ENCODE assay signal across 16 cellular contexts in the genomic region with DNA sequence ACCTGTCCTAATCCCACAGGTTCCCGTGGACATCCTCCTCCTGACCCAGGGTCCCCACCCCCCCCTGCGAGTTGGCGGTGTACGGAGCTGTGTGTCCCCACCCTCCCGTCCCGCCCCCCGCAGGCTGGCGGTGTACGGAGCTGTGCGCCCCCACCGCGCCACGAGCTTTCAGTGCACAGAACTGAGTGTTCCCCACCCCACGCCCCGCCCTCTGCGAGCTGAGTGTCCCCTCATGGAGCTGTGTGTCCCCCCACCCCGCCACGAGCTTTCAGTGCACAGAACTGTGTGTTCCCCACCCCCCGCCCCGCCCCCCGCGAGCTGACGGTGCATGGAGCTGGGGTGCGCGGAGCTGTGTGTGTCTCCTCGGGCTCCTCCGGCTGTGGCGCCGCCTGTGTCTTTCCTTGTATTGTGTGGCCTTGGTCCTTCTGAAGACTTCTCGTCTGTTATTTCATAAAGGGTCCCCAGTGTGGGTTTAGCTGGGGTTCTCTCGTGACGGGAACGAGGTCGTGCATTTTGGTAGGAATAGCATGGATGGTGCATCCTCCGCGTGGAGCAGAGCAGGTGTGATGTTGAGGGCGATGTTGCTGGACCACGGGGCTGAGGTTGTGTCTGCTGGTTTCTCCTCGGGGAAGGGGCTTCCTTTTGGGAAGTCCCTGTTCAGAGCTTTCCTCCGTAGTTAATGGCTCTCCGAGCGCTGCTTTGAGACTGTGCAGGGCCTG. TPM values are rescaled to one million over a fixed set of nuclear protein-coding genes. Genes with fewer than 3 reads are reported as not detected.
A peak's percentile ranks its signal among the peaks of the same experiment; 100 is the strongest.
DNase-seq lines count a peak whose midpoint lies in the region; ATAC-seq and TF ChIP-seq lines count a peak whose summit lies in the region.
"Had no signal": no experiment of that assay in that cellular context is flagged by ENCODE, and none has a peak within 500 bp of the region (broad histone marks: within the 10 kb centered on the region; RNA-seq: fewer than 3 reads in every experiment).

No MANE protein-coding gene starts in this region.

- peaks cover 5% of the 10 kb centered on the region for H3K9me3 Mint-ChIP-seq in natural killer cell treated with Interleukin-12 subunit alpha and Interleukin-12 subunit beta and Interleukin-15 and Interleukin-18, amount 100 ng/mL, for 72 hours

- H3K27me3 ChIP-seq in prostate gland (replicated peaks; ENCODE audit: insufficient read depth) = no peaks in the 10 kb centered on the region

- peak overlapping the region; percentile 86 for H3K27ac ChIP-seq in VCaP
- peak overlapping the region; percentile 43 to 60 for H3K27ac ChIP-seq in prostate gland
- H3K27ac ChIP-seq: 22Rv1 had no signal

- H3K36me3 Mint-ChIP-seq in natural killer cell treated with Interleukin-12 subunit alpha and Interleukin-12 subunit beta and Interleukin-15 and Interleukin-18, amount 100 ng/mL, for 72 hours = peaks cover 7% of the 10 kb centered on the region

- no peak overlapping the region for H3K27ac Mint-ChIP-seq in natural killer cell treated with Interleukin-12 subunit alpha and Interleukin-12 subunit beta and Interleukin-15 and Interleukin-18, amount 100 ng/mL, for 72 hours
- H3K27ac Mint-ChIP-seq: CD4-positive, CD25-positive, alpha-beta regulatory T cell; CD8-positive, alpha-beta T cell had no signal

- WGBS in prostate gland = 83% methylated on average over 32 of the region's 42 CpGs

- H3K27me3 Mint-ChIP-seq in natural killer cell treated with Interleukin-12 subunit alpha and Interleukin-12 subunit beta and Interleukin-15 and Interleukin-18, amount 100 ng/mL, for 72 hours = peaks cover 9 to 15% of the 10 kb centered on the region in 2 donors

- H3K4me1 ChIP-seq in prostate gland (replicated peaks) = no peaks in the 10 kb centered on the region
- H3K4me1 ChIP-seq: Caco-2 had no signal

- TF ChIP-seq POLR2A in prostate gland (IDR thresholded peaks at IDR 0.05) = no peak

- no peaks in the 10 kb centered on the region for H3K9me3 ChIP-seq in prostate gland

- TF ChIP-seq CTCF in VCaP (conservative IDR thresholded peaks at IDR 0.05) = no peak
- no peak for TF ChIP-seq CTCF in prostate gland (IDR thresholded peaks at IDR 0.05)

- ATAC-seq in Right ventricle myocardium superior (ENCODE audit: poor library complexity) = no peak
- ATAC-seq in natural killer cell treated with Interleukin-12 subunit alpha and Interleukin-12 subunit beta and Interleukin-15 and Interleukin-18, amount 100 ng/mL, for 72 hours = peak; percentile 27 to 57
- ATAC-seq: CD8-positive, alpha-beta T cell had no signal

- no peaks in the 10 kb centered on the region for H3K4me1 Mint-ChIP-seq in natural killer cell treated with Interleukin-12 subunit alpha and Interleukin-12 subunit beta and Interleukin-15 and Interleukin-18, amount 100 ng/mL, for 72 hours (ENCODE audit: low read depth in 2 of 2)
- H3K4me1 Mint-ChIP-seq: CD4-positive, CD25-positive, alpha-beta regulatory T cell had no signal

- intact Hi-C loops in Right ventricle myocardium superior (cut with DNase I) (no loop called here), cardiac septum (cut with DNase I) (no loop called here), prostate gland (cut with DNase I) (no loop called here)

- DNase-seq in Right ventricle myocardium superior (peak; percentile 35), cardiac septum (ENCODE audit: low spot score) (no peak), prostate gland (ENCODE audit: low spot score) (no peak), AG08396 (ENCODE audit: low spot score) (no peak), NCI-H345 treated with DMSO at 0.1 percent for 48 hours (lab: John Stamatoyannopoulos, UW; ENCODE audit: unreplicated experiment) (no peak), NCI-H1694 (lab: John Stamatoyannopoulos, UW) (no peak)
- DNase-seq in natural killer cell treated with Interleukin-12 subunit alpha and Interleukin-12 subunit beta and Interleukin-15 and Interleukin-18, amount 100 ng/mL, for 72 hours (ENCODE audit: low spot score) = no peak
- DNase-seq: C1 segment of cervical spinal cord; Caco-2; CD4-positive, CD25-positive, alpha-beta regulatory T cell; CD8-positive, alpha-beta T cell; DND-41; H7; HCEC 1CT had no signal

- H3K4me3 Mint-ChIP-seq in natural killer cell treated with Interleukin-12 subunit alpha and Interleukin-12 subunit beta and Interleukin-15 and Interleukin-18, amount 100 ng/mL, for 72 hours = no peak overlapping the region
- H3K4me3 Mint-ChIP-seq: CD4-positive, CD25-positive, alpha-beta regulatory T cell; CD8-positive, alpha-beta T cell had no signal

- no peaks in the 10 kb centered on the region for H3K36me3 ChIP-seq in prostate gland

- H3K4me3 ChIP-seq in prostate gland = no peak overlapping the region

RNA-seq across cellular contexts. Expression of a gene that starts 18.0 kb away (rescaled TPM):
- total RNA-seq in Right ventricle myocardium superior (1.5 TPM), cardiac septum (1.5 TPM), prostate gland (1 to 10 TPM; 2.6 to 3.4 TPM)
- under 1 TPM in 1 of 2 donors, not detected in 1; 0.05 TPM for total RNA-seq in natural killer cell treated with Interleukin-12 subunit alpha and Interleukin-12 subunit beta and Interleukin-15 and Interleukin-18, amount 100 ng/mL, for 72 hours
